ENCODE assay signal across 8 cellular contexts in the genomic region with DNA sequence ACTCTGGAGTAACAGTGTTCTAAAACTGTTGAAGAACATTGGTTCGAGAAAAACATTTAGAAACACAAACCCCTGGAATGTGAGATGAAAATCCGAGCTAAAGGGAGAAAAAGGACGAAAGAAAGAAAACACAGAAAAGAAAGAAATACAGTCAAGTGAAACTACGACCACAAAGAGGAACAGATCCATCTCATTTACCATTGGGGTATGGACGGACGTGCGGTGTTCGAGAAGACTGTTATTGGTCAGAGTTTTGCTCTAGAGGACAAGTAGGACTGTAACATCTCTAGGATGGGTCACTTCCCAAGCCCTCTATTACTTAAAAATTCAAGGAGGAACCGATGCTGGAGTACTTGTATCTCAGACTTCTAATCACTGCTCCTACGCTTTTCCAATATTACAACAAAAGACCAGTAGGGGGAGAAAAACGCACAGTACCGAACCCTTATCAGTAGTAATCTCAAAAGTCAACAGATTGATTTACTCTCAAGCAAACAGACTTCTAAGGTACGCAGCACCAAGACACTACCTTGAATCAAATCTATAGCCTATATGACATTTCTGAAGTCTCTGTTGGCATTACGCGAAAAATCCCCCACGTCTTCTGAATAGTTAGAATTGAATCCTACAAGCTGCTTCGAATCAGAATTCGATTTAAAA. TPM values are rescaled to one million over a fixed set of nuclear protein-coding genes. Genes with fewer than 3 reads are reported as not detected.
DNase-seq lines count a peak whose midpoint lies in the region; ATAC-seq and TF ChIP-seq lines count a peak whose summit lies in the region.

No MANE protein-coding gene starts in this region.

- H3K27me3 ChIP-seq in CD8-positive, alpha-beta T cell (ENCODE audit: insufficient read depth, low read length): no peaks in the 10 kb centered on the region

- CTCF ChIA-PET in CD8-positive, alpha-beta T cell (lab: Charles Lee): interaction anchor here (0.6 to 4.3 kb wide), 17 partner anchors 11 to 456 kb away, joined by 3 to 30 read pairs (median 3); no protein-coding TSS in a partner anchor
- CTCF ChIA-PET in activated B cell treated with CpG ODN at 0.5 μM for 24 hours (lab: Charles Lee): interaction anchor here (0.7 to 2.3 kb wide), 9 partner anchors 19 to 175 kb away, joined by 3 to 12 read pairs (median 3); no protein-coding TSS in a partner anchor

- ATAC-seq in CD8-positive, alpha-beta T cell: peak; percentile 21
- ATAC-seq in GM18861 (IDR thresholded peaks at IDR 0.05; ENCODE audit: unreplicated experiment): peak; percentile 22
- ATAC-seq in HG03175 (IDR thresholded peaks at IDR 0.05; ENCODE audit: unreplicated experiment): peak; percentile 26
- peak; percentile 13 for ATAC-seq in activated B cell treated with CpG ODN at 0.5 μM for 24 hours (ENCODE audit: low read depth)
- ATAC-seq in natural killer cell: peak; percentile 16 to 36 (median 20)
- no peak for ATAC-seq in GM19328 (IDR thresholded peaks at IDR 0.05; ENCODE audit: unreplicated experiment)

- peaks cover 31% of the 10 kb centered on the region for H3K4me1 Mint-ChIP-seq in CD8-positive, alpha-beta T cell (ENCODE audit: low read depth)
- H3K4me1 Mint-ChIP-seq in activated B cell treated with CpG ODN at 0.5 μM for 24 hours: peaks cover 30% of the 10 kb centered on the region
- peaks cover 24 to 27% of the 10 kb centered on the region in 2 donors for H3K4me1 Mint-ChIP-seq in natural killer cell

- no peaks in the 10 kb centered on the region for H3K36me3 ChIP-seq in CD8-positive, alpha-beta T cell (ENCODE audit: insufficient read depth, low read length)

- no peak overlapping the region for H3K4me3 Mint-ChIP-seq in CD8-positive, alpha-beta T cell
- H3K4me3 Mint-ChIP-seq in activated B cell treated with CpG ODN at 0.5 μM for 24 hours: no peak overlapping the region
- no peak overlapping the region for H3K4me3 Mint-ChIP-seq in natural killer cell

- intact Hi-C loops in CD8-positive, alpha-beta T cell (cut with DNase I, micrococcal nuclease): loop anchor here (1.0 to 5.0 kb wide), 13 partner anchors 42 to 505 kb away; a partner anchor contains a TSS
- intact Hi-C loops in activated B cell treated with CpG ODN at 0.5 μM for 24 hours (cut with micrococcal nuclease) (loop anchor here (1.0 to 5.0 kb wide), 15 partner anchors 34 to 1795 kb away; a partner anchor contains a TSS), natural killer cell (cut with micrococcal nuclease) (loop anchor here (1.0 kb wide), 6 partner anchors 49 to 200 kb away; a partner anchor contains a TSS)

- no peaks in the 10 kb centered on the region for H3K9me3 Mint-ChIP-seq in CD8-positive, alpha-beta T cell
- H3K9me3 Mint-ChIP-seq in activated B cell treated with CpG ODN at 0.5 μM for 24 hours: no peaks in the 10 kb centered on the region
- H3K9me3 Mint-ChIP-seq in natural killer cell: no peaks in the 10 kb centered on the region

- DNase-seq in CD8-positive, alpha-beta T cell: peak in 4 of 7 experiments; percentile 14 to 29 (median 20)
- DNase-seq in NCI-H2171 (lab: John Stamatoyannopoulos, UW): peak; percentile 51
- DNase-seq in activated B cell treated with CpG ODN at 0.5 μM for 24 hours: no peak
- DNase-seq in fibroblast of the aortic adventitia (ENCODE audit: low read depth): peak; percentile 79
- DNase-seq in natural killer cell: no peak

- peaks cover 6% of the 10 kb centered on the region for H3K36me3 Mint-ChIP-seq in CD8-positive, alpha-beta T cell
- peaks cover 8% of the 10 kb centered on the region for H3K36me3 Mint-ChIP-seq in activated B cell treated with CpG ODN at 0.5 μM for 24 hours (ENCODE audit: low read depth)
- no peaks in the 10 kb centered on the region for H3K36me3 Mint-ChIP-seq in natural killer cell

- no peak overlapping the region for H3K27ac Mint-ChIP-seq in CD8-positive, alpha-beta T cell
- H3K27ac Mint-ChIP-seq in activated B cell treated with CpG ODN at 0.5 μM for 24 hours (no peak overlapping the region), natural killer cell (no peak overlapping the region)

- H3K9me3 ChIP-seq in CD8-positive, alpha-beta T cell (ENCODE audit: low read length): no peaks in the 10 kb centered on the region

- TF ChIP-seq CTCF in CD8-positive, alpha-beta T cell (IDR thresholded peaks at IDR 0.05): peak; percentile 80
- no peak for TF ChIP-seq CTCF in activated B cell treated with CpG ODN at 0.5 μM for 24 hours (IDR thresholded peaks at IDR 0.05)
- peak; percentile 63 for TF ChIP-seq CTCF in fibroblast of the aortic adventitia (IDR thresholded peaks at IDR 0.05; ENCODE audit: insufficient read depth, low read length)
- TF ChIP-seq CTCF in natural killer cell (IDR thresholded peaks at IDR 0.05): peak; percentile 73

- peaks cover 25% of the 10 kb centered on the region for H3K4me1 ChIP-seq in CD8-positive, alpha-beta T cell (ENCODE audit: insufficient read depth, low read length)

- no peaks in the 10 kb centered on the region for H3K27me3 Mint-ChIP-seq in CD8-positive, alpha-beta T cell (ENCODE audit: low read depth)
- H3K27me3 Mint-ChIP-seq in activated B cell treated with CpG ODN at 0.5 μM for 24 hours: peaks cover 2% of the 10 kb centered on the region
- H3K27me3 Mint-ChIP-seq in natural killer cell (ENCODE audit: low read depth in 2 of 2): peaks cover 10 to 16% of the 10 kb centered on the region in 2 donors

- POLR2A ChIA-PET in CD8-positive, alpha-beta T cell (lab: Charles Lee): interaction anchor here (0.6 to 3.1 kb wide), 8 partner anchors 38 to 177 kb away, joined by 3 to 23 read pairs (median 6); a partner anchor contains a TSS
- POLR2A ChIA-PET in activated B cell treated with CpG ODN at 0.5 μM for 24 hours (lab: Charles Lee): interaction anchor here (0.6 to 4.0 kb wide), 16 partner anchors 14 to 179 kb away, joined by 3 to 58 read pairs (median 8); a partner anchor contains a TSS

- peak overlapping the region; percentile 77 for H3K4me3 ChIP-seq in CD8-positive, alpha-beta T cell (ENCODE audit: low read depth, low read length)
- peak overlapping the region; percentile 76 for H3K4me3 ChIP-seq in fibroblast of the aortic adventitia (ENCODE audit: low read depth, low read length)

- H3K27ac ChIP-seq in CD8-positive, alpha-beta T cell (ENCODE audit: low read depth, low read length): peak overlapping the region; percentile 94

RNA-seq across cellular contexts. Expression of a gene that starts 1.1 kb away (rescaled TPM):
- total RNA-seq in CD8-positive, alpha-beta T cell: 10 to 100 TPM; 60.3 to 61.8 TPM
- 32.6 and 40.5 TPM in 2 replicates for total RNA-seq in activated B cell treated with CpG ODN at 0.5 μM for 24 hours
- 26.6 and 31.8 TPM in 2 replicates for total RNA-seq in fibroblast of the aortic adventitia (ENCODE audit: low replicate concordance)
- total RNA-seq in natural killer cell: 10 to 100 TPM; 37.1 to 40.9 (median 40.2) TPM

Comparison
In these comparisons a context has a peak if more than half of its experiments do, and no peak if none do; other contexts are left out.
1. DNase-seq: peak in CD8-positive, alpha-beta T cell (4 of 7), NCI-H2171 (single experiment) and fibroblast of the aortic adventitia (single experiment); none in activated B cell treated with CpG ODN at 0.5 μM for 24 hours (single experiment) and natural killer cell (single experiment).